ENCODE assay signal across 33 cellular contexts in genomic region chr18:67139899-67140298, GRCh38.
"Had no signal": no experiment of that assay in that cellular context is flagged by ENCODE, and none has a peak within 500 bp of the region (broad histone marks: within the 10 kb centered on the region; RNA-seq: fewer than 3 reads in every experiment).

No MANE protein-coding gene starts in this region.

- H3K4me3 ChIP-seq: adrenal gland, body of pancreas, esophagus muscularis mucosa, gastrocnemius medialis had no signal

- H3K4me3 Mint-ChIP-seq: activated CD4-positive, alpha-beta memory T cell treated with anti-CD3 and anti-CD28 coated beads for 36 hours; activated CD4-positive, alpha-beta T cell treated with anti-CD3 and anti-CD28 coated beads for 36 hours; activated CD4-positive, alpha-beta T cell treated with anti-CD3 and anti-CD28 coated beads, Interleukin-2, amount 10 ng/mL, durations not matched to agents 24 days and 14 days; activated CD8-positive, alpha-beta memory T cell treated with anti-CD3 and anti-CD28 coated beads, Interleukin-2, amount 10 ng/mL, durations not matched to agents 7 days and 5 days; activated CD8-positive, alpha-beta T cell treated with anti-CD3 and anti-CD28 coated beads, Interleukin-2, amount 10 ng/mL, durations not matched to agents 7 days and 5 days; activated naive CD4-positive, alpha-beta T cell treated with anti-CD3 and anti-CD28 coated beads for 36 hours; activated naive CD4-positive, alpha-beta T cell treated with anti-CD3 and anti-CD28 coated beads, Interleukin-2, amount 50 U/mL, for 24 hours; activated naive CD8-positive, alpha-beta T cell treated with anti-CD3 and anti-CD28 coated beads for 36 hours; activated naive CD8-positive, alpha-beta T cell treated with anti-CD3 and anti-CD28 coated beads, Interleukin-2, amount 50 U/mL, for 24 hours; activated T-helper 1 cell treated with anti-CD3 and anti-CD28 coated beads, Interleukin-12 subunit alpha, Interleukin-12 subunit beta, Interleukin-2, Interleukin-4 antibody, amounts not matched to agents 30 ng/mL and 10 ng/mL and 1 ng/mL, durations not matched to agents 14 hours and 24 hours and 36 hours; effector memory CD8-positive, alpha-beta T cell; T-helper 17 cell had no signal

- H3K9me3 Mint-ChIP-seq: activated CD4-positive, alpha-beta memory T cell treated with anti-CD3 and anti-CD28 coated beads for 36 hours; activated CD4-positive, alpha-beta T cell treated with anti-CD3 and anti-CD28 coated beads, Interleukin-2, amount 10 ng/mL, durations not matched to agents 24 days and 14 days; activated naive CD4-positive, alpha-beta T cell treated with anti-CD3 and anti-CD28 coated beads for 36 hours; activated naive CD4-positive, alpha-beta T cell treated with anti-CD3 and anti-CD28 coated beads, Interleukin-2, amount 50 U/mL, for 24 hours; activated naive CD8-positive, alpha-beta T cell treated with anti-CD3 and anti-CD28 coated beads for 36 hours; activated naive CD8-positive, alpha-beta T cell treated with anti-CD3 and anti-CD28 coated beads, Interleukin-2, amount 50 U/mL, for 24 hours; activated T-helper 1 cell treated with anti-CD3 and anti-CD28 coated beads, Interleukin-12 subunit alpha, Interleukin-12 subunit beta, Interleukin-2, Interleukin-4 antibody, amounts not matched to agents 30 ng/mL and 10 ng/mL and 1 ng/mL, durations not matched to agents 14 hours and 24 hours and 36 hours; activated T-helper 2 cell treated with anti-CD3 and anti-CD28 coated beads, Interferon-gamma antibody, Interleukin-2, Interleukin-4, amounts not matched to agents 10 μg/mL and 5 μg/mL and 100 μg/mL, durations not matched to agents 14 hours and 24 hours and 36 hours had no signal

- H3K27me3 Mint-ChIP-seq: activated CD4-positive, alpha-beta T cell treated with anti-CD3 and anti-CD28 coated beads for 36 hours; activated CD4-positive, alpha-beta T cell treated with anti-CD3 and anti-CD28 coated beads, Interleukin-2, amount 10 ng/mL, durations not matched to agents 24 days and 14 days; activated CD8-positive, alpha-beta memory T cell treated with anti-CD3 and anti-CD28 coated beads, Interleukin-2, amount 10 ng/mL, durations not matched to agents 7 days and 5 days; activated naive CD4-positive, alpha-beta T cell treated with anti-CD3 and anti-CD28 coated beads, Interleukin-2, amount 50 U/mL, for 24 hours; activated naive CD8-positive, alpha-beta T cell treated with anti-CD3 and anti-CD28 coated beads for 36 hours; activated naive CD8-positive, alpha-beta T cell treated with anti-CD3 and anti-CD28 coated beads, Interleukin-2, amount 50 U/mL, for 24 hours; effector memory CD8-positive, alpha-beta T cell; T-helper 17 cell had no signal

- ATAC-seq: activated CD4-positive, alpha-beta T cell treated with anti-CD3 and anti-CD28 coated beads for 36 hours; activated CD8-positive, alpha-beta memory T cell treated with anti-CD3 and anti-CD28 coated beads, Interleukin-2, amount 10 ng/mL, durations not matched to agents 7 days and 5 days; activated CD8-positive, alpha-beta T cell treated with anti-CD3 and anti-CD28 coated beads, Interleukin-2, amount 10 ng/mL, durations not matched to agents 7 days and 5 days; activated naive CD8-positive, alpha-beta T cell treated with anti-CD3 and anti-CD28 coated beads, Interleukin-2, amount 50 U/mL, for 24 hours; body of pancreas; effector memory CD8-positive, alpha-beta T cell; foreskin keratinocyte; gastrocnemius medialis; T-helper 17 cell had no signal

- H3K4me1 Mint-ChIP-seq: activated CD4-positive, alpha-beta T cell treated with anti-CD3 and anti-CD28 coated beads for 36 hours; activated CD4-positive, alpha-beta T cell treated with anti-CD3 and anti-CD28 coated beads, Interleukin-2, amount 10 ng/mL, durations not matched to agents 24 days and 14 days; activated CD8-positive, alpha-beta memory T cell treated with anti-CD3 and anti-CD28 coated beads, Interleukin-2, amount 10 ng/mL, durations not matched to agents 7 days and 5 days; activated naive CD4-positive, alpha-beta T cell treated with anti-CD3 and anti-CD28 coated beads, Interleukin-2, amount 50 U/mL, for 24 hours; activated naive CD8-positive, alpha-beta T cell treated with anti-CD3 and anti-CD28 coated beads for 36 hours; activated naive CD8-positive, alpha-beta T cell treated with anti-CD3 and anti-CD28 coated beads, Interleukin-2, amount 50 U/mL, for 24 hours had no signal

- H3K27ac ChIP-seq: adrenal gland, body of pancreas, esophagus muscularis mucosa, foreskin keratinocyte, gastrocnemius medialis had no signal

- H3K36me3 Mint-ChIP-seq: activated CD4-positive, alpha-beta memory T cell treated with anti-CD3 and anti-CD28 coated beads for 36 hours; activated CD8-positive, alpha-beta memory T cell treated with anti-CD3 and anti-CD28 coated beads, Interleukin-2, amount 10 ng/mL, durations not matched to agents 7 days and 5 days; activated naive CD4-positive, alpha-beta T cell treated with anti-CD3 and anti-CD28 coated beads, Interleukin-2, amount 50 U/mL, for 24 hours; activated naive CD8-positive, alpha-beta T cell treated with anti-CD3 and anti-CD28 coated beads for 36 hours had no signal

- DNase-seq: activated CD4-positive, alpha-beta memory T cell treated with anti-CD3 and anti-CD28 coated beads for 36 hours; activated CD4-positive, alpha-beta T cell treated with anti-CD3 and anti-CD28 coated beads for 36 hours; activated CD4-positive, alpha-beta T cell treated with anti-CD3 and anti-CD28 coated beads, Interleukin-2, amount 10 ng/mL, durations not matched to agents 24 days and 14 days; activated CD4-positive, CD25-positive, alpha-beta regulatory T cell; activated CD4-positive, CD25-positive, alpha-beta regulatory T cell treated with anti-CD3 and anti-CD28 coated beads, Interleukin-2, amount 50 U/mL, for 72 hours; activated CD8-positive, alpha-beta memory T cell treated with anti-CD3 and anti-CD28 coated beads, Interleukin-2, amount 10 ng/mL, durations not matched to agents 7 days and 5 days; activated CD8-positive, alpha-beta memory T cell treated with anti-CD3 and anti-CD28 coated beads, Interleukin-2, amount 50 U/mL, for 4 hours; activated CD8-positive, alpha-beta T cell treated with anti-CD3 and anti-CD28 coated beads, Interleukin-2, amount 10 ng/mL, durations not matched to agents 7 days and 5 days; activated effector memory CD4-positive, alpha-beta T cell treated with anti-CD3 and anti-CD28 coated beads, Interleukin-2, amount 50 U/mL, for 16 hours; activated naive CD4-positive, alpha-beta T cell treated with anti-CD3 and anti-CD28 coated beads for 36 hours; activated naive CD8-positive, alpha-beta T cell treated with anti-CD3 and anti-CD28 coated beads for 36 hours; activated naive CD8-positive, alpha-beta T cell treated with anti-CD3 and anti-CD28 coated beads, Interleukin-2, amount 50 U/mL, for 24 hours; activated T-cell treated with anti-CD3 and anti-CD28 coated beads, Interleukin-2, amount 50 U/mL, for 1 hour; activated T-cell treated with anti-CD3 and anti-CD28 coated beads, Interleukin-2, amount 50 U/mL, for 48 hours; adrenal gland; amygdala; aorta; body of pancreas; cortex of kidney; dermis blood vessel endothelial cell; effector CD4-positive, alpha-beta T cell; effector memory CD8-positive, alpha-beta T cell; erythroblast; foreskin keratinocyte; gastrocnemius medialis; glutamatergic neuron; T-helper 1 cell; T-helper 17 cell had no signal

- H3K27me3 ChIP-seq: adrenal gland, body of pancreas, esophagus muscularis mucosa, foreskin keratinocyte, gastrocnemius medialis had no signal

- FAIRE-seq: colon had no signal

- H3K4me1 ChIP-seq: adrenal gland, body of pancreas, esophagus muscularis mucosa, foreskin keratinocyte, gastrocnemius medialis had no signal

- H3K36me3 ChIP-seq: adrenal gland, esophagus muscularis mucosa, gastrocnemius medialis had no signal

- H3K27ac Mint-ChIP-seq: activated CD4-positive, alpha-beta memory T cell treated with anti-CD3 and anti-CD28 coated beads for 36 hours; activated CD4-positive, alpha-beta T cell treated with anti-CD3 and anti-CD28 coated beads for 36 hours; activated CD4-positive, alpha-beta T cell treated with anti-CD3 and anti-CD28 coated beads, Interleukin-2, amount 10 ng/mL, durations not matched to agents 24 days and 14 days; activated CD8-positive, alpha-beta memory T cell treated with anti-CD3 and anti-CD28 coated beads, Interleukin-2, amount 10 ng/mL, durations not matched to agents 7 days and 5 days; activated CD8-positive, alpha-beta T cell treated with anti-CD3 and anti-CD28 coated beads, Interleukin-2, amount 10 ng/mL, durations not matched to agents 7 days and 5 days; activated naive CD4-positive, alpha-beta T cell treated with anti-CD3 and anti-CD28 coated beads for 36 hours; activated naive CD4-positive, alpha-beta T cell treated with anti-CD3 and anti-CD28 coated beads, Interleukin-2, amount 50 U/mL, for 24 hours; activated naive CD8-positive, alpha-beta T cell treated with anti-CD3 and anti-CD28 coated beads for 36 hours; activated naive CD8-positive, alpha-beta T cell treated with anti-CD3 and anti-CD28 coated beads, Interleukin-2, amount 50 U/mL, for 24 hours; activated T-helper 1 cell treated with anti-CD3 and anti-CD28 coated beads, Interleukin-12 subunit alpha, Interleukin-12 subunit beta, Interleukin-2, Interleukin-4 antibody, amounts not matched to agents 30 ng/mL and 10 ng/mL and 1 ng/mL, durations not matched to agents 14 hours and 24 hours and 36 hours; activated T-helper 2 cell treated with anti-CD3 and anti-CD28 coated beads, Interferon-gamma antibody, Interleukin-2, Interleukin-4, amounts not matched to agents 10 μg/mL and 5 μg/mL and 100 μg/mL, durations not matched to agents 14 hours and 24 hours and 36 hours; effector memory CD8-positive, alpha-beta T cell; T-helper 17 cell had no signal

- H3K9me3 ChIP-seq: adrenal gland, body of pancreas, esophagus muscularis mucosa, gastrocnemius medialis had no signal
